In the genomic region with DNA sequence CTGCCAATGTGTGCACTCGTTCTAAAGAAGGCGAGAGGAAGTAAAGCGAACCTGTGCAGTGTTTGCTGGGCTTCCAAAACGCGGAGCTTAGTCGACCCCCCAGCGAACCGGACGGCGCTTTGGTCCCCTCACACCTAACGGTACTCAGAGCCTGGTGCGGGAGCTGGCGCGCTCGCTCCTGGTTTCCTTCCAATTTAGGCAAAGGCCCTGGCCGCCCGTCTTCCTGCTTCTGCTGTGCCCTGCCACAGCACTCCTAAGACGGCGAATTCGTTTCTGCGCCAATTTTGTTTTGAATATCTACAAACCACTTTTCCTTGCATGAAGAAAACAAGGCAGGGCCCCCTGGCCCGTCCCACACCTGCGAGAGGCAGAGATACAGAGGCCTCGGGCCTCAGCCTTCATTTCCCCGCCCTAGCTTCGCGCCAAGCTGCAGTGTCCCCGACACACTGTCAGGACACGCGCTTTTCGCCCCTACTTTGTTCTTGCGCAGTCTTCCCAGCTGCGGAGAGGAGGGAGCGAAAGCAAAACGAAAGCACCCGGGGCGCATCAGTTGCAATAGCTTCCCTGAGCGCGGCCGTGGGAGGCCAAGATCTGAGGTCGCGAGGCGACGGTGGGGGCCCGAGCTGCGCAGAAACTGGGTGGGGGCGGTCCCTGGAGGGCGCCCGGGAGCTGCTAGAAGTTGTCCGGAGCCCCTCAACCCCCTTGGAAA, we compare ENCODE assay signal across 8 cellular contexts.
DNase-seq lines count a peak whose midpoint lies in the region; ATAC-seq and TF ChIP-seq lines count a peak whose summit lies in the region.

No MANE protein-coding gene starts in this region.

- TF ChIP-seq CTCF in GM20000 (IDR thresholded peaks at IDR 0.05; ENCODE audit: extremely low read depth, missing control alignments) (no peak), neural cell (IDR thresholded peaks at IDR 0.05; ENCODE audit: poor library complexity, severe bottlenecking) (no peak), vagina (IDR thresholded peaks at IDR 0.05) (no peak)

- DNase-seq in GM20000 (ENCODE audit: low spot score) = peak; percentile 54
- peak; percentile 82 for DNase-seq in activated CD8-positive, alpha-beta memory T cell treated with anti-CD3 and anti-CD28 coated beads for 24 hours
- DNase-seq in vagina (ENCODE audit: extremely low spot score in 2 of 2) = no peak
- no peak for DNase-seq in UCSD-AML1 (lab: John Stamatoyannopoulos, UW; ENCODE audit: unreplicated experiment)
- no peak for DNase-seq in Ammon's horn (ENCODE audit: low spot score)

- no peak overlapping the region for H3K4me2 ChIP-seq in neural cell (ENCODE audit: low read length)

- no peaks in the 10 kb centered on the region for H3F3A ChIP-seq in neural cell (ENCODE audit: insufficient read depth, low read length, poor library complexity, severe bottlenecking)

- H3K27me3 ChIP-seq in esophagus (ENCODE audit: control insufficient read depth in 1 of 2, insufficient read depth in 2 of 2, low read length in 2 of 2) = peaks cover 0 to 3% of the 10 kb centered on the region in 2 donors
- H3K27me3 ChIP-seq in neural cell (ENCODE audit: insufficient read depth, low read depth, low read length) = peaks cover 64% of the 10 kb centered on the region
- peaks cover 7% of the 10 kb centered on the region for H3K27me3 ChIP-seq in vagina

- H4K20me1 ChIP-seq in neural cell (ENCODE audit: insufficient read depth) = no peaks in the 10 kb centered on the region

- no peak for ATAC-seq in GM21360 (IDR thresholded peaks at IDR 0.05; ENCODE audit: unreplicated experiment)

- no peak overlapping the region for H3K9ac ChIP-seq in neural cell (ENCODE audit: low read length)

- peaks cover 0 to 7% of the 10 kb centered on the region in 2 donors for H3K4me1 ChIP-seq in esophagus (ENCODE audit: control insufficient read depth in 2 of 2, insufficient read depth in 2 of 2, low read length in 1 of 2)
- peaks cover 41% of the 10 kb centered on the region for H3K4me1 ChIP-seq in vagina

- no peaks in the 10 kb centered on the region for H3K9me2 ChIP-seq in neural cell (ENCODE audit: insufficient read depth, low read length)

- TF ChIP-seq POLR2A in vagina (IDR thresholded peaks at IDR 0.05) = no peak

- H3K27ac ChIP-seq in esophagus (ENCODE audit: low read depth in 2 of 2, low read length in 1 of 2) = no peak overlapping the region
- H3K27ac ChIP-seq in neural cell (ENCODE audit: low read length) = no peak overlapping the region
- peak overlapping the region; percentile 98 for H3K27ac ChIP-seq in vagina

- no peak for TF ChIP-seq RAD21 in neural cell (conservative IDR thresholded peaks at IDR 0.05)

- H3K9me3 ChIP-seq in esophagus (ENCODE audit: control insufficient read depth in 2 of 2, insufficient read depth in 1 of 2, low read depth in 1 of 2, low read length in 1 of 2) = no peaks in the 10 kb centered on the region
- no peaks in the 10 kb centered on the region for H3K9me3 ChIP-seq in neural cell (ENCODE audit: low read length)
- no peaks in the 10 kb centered on the region for H3K9me3 ChIP-seq in vagina

- intact Hi-C loops in vagina (cut with DNase I) = no loop called here

- 39 to 45% methylated on average over 49 to 50 of the region's 50 CpGs for WGBS in esophagus, 2 donors

- H2AFZ ChIP-seq in neural cell (ENCODE audit: low read depth, low read length) = no peak overlapping the region

- H3K36me3 ChIP-seq in esophagus (ENCODE audit: control insufficient read depth in 2 of 2, insufficient read depth in 2 of 2, low read length in 1 of 2) (no peaks in the 10 kb centered on the region), neural cell (ENCODE audit: insufficient read depth, low read length) (no peaks in the 10 kb centered on the region), vagina (no peaks in the 10 kb centered on the region)

- no peak for TF ChIP-seq EP300 in neural cell (conservative IDR thresholded peaks at IDR 0.05; ENCODE audit: poor library complexity, severe bottlenecking)

- H3K4me3 ChIP-seq in esophagus (ENCODE audit: low read depth in 1 of 2, low read length in 2 of 2) (peak overlapping the region; percentile 38 to 48), neural cell (ENCODE audit: low read length) (no peak overlapping the region), vagina (peak overlapping the region; percentile 93 to 95)

- peaks cover 11% of the 10 kb centered on the region for H3K79me2 ChIP-seq in neural cell (replicated peaks; ENCODE audit: insufficient read depth, low read length)

TF ChIP-seq in neural cell, 6 proteins besides CTCF, POLR2A, EP300 and RAD21:
- TF ChIP-seq TAF1 (IDR thresholded peaks at IDR 0.05; ENCODE audit: low read depth) (no peak), SMC3 (conservative IDR thresholded peaks at IDR 0.05; ENCODE audit: poor library complexity) (no peak), POLR2AphosphoS5 (IDR thresholded peaks at IDR 0.05) (peak; percentile 65), MXI1 (conservative IDR thresholded peaks at IDR 0.05; ENCODE audit: poor library complexity, severe bottlenecking) (no peak), EZH2 (IDR thresholded peaks at IDR 0.05; ENCODE audit: borderline replicate concordance, insufficient read depth, low read length, poor library complexity, severe bottlenecking) (peak; percentile 6)
- TF ChIP-seq, protein P1, sequence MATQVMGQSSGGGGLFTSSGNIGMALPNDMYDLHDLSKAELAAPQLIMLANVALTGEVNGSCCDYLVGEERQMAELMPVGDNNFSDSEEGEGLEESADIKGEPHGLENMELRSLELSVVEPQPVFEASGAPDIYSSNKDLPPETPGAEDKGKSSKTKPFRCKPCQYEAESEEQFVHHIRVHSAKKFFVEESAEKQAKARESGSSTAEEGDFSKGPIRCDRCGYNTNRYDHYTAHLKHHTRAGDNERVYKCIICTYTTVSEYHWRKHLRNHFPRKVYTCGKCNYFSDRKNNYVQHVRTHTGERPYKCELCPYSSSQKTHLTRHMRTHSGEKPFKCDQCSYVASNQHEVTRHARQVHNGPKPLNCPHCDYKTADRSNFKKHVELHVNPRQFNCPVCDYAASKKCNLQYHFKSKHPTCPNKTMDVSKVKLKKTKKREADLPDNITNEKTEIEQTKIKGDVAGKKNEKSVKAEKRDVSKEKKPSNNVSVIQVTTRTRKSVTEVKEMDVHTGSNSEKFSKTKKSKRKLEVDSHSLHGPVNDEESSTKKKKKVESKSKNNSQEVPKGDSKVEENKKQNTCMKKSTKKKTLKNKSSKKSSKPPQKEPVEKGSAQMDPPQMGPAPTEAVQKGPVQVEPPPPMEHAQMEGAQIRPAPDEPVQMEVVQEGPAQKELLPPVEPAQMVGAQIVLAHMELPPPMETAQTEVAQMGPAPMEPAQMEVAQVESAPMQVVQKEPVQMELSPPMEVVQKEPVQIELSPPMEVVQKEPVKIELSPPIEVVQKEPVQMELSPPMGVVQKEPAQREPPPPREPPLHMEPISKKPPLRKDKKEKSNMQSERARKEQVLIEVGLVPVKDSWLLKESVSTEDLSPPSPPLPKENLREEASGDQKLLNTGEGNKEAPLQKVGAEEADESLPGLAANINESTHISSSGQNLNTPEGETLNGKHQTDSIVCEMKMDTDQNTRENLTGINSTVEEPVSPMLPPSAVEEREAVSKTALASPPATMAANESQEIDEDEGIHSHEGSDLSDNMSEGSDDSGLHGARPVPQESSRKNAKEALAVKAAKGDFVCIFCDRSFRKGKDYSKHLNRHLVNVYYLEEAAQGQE (IDR thresholded peaks at IDR 0.05; ENCODE audit: borderline replicate concordance) = no peak
TF ChIP-seq in neural cell: peak in this region for 2.

Comparison
In these comparisons a context has a peak if more than half of its experiments do, and no peak if none do; other contexts are left out.
1. DNase-seq: peak in GM20000 (single experiment) and activated CD8-positive, alpha-beta memory T cell treated with anti-CD3 and anti-CD28 coated beads for 24 hours (single experiment); none in vagina (0 of 2), UCSD-AML1 (single experiment) and Ammon's horn (single experiment).